In genomic region chr7:158518915-158519640, GRCh38 we compare ENCODE assay signal across 9 cellular contexts.
"Had no signal": no experiment of that assay in that cellular context is flagged by ENCODE, and none has a peak within 500 bp of the region (broad histone marks: within the 10 kb centered on the region; RNA-seq: fewer than 3 reads in every experiment).

No MANE protein-coding gene starts in this region.

- H3K9me3 ChIP-seq: HAP-1 had no signal

- DNase-seq: HFFc6, KBM-7 had no signal

- FAIRE-seq: H1, H54, HepG2 had no signal

- H3K27ac ChIP-seq: HL-60 had no signal

- H3K4me1 ChIP-seq: HAP-1 had no signal

- ATAC-seq: GM23338, HCT116, HepG2 had no signal

- H3K36me3 ChIP-seq: HAP-1 had no signal

- H3K4me3 ChIP-seq: GM23338, HAP-1 had no signal
